8 cellular contexts compared by ENCODE assay signal in the genomic region with DNA sequence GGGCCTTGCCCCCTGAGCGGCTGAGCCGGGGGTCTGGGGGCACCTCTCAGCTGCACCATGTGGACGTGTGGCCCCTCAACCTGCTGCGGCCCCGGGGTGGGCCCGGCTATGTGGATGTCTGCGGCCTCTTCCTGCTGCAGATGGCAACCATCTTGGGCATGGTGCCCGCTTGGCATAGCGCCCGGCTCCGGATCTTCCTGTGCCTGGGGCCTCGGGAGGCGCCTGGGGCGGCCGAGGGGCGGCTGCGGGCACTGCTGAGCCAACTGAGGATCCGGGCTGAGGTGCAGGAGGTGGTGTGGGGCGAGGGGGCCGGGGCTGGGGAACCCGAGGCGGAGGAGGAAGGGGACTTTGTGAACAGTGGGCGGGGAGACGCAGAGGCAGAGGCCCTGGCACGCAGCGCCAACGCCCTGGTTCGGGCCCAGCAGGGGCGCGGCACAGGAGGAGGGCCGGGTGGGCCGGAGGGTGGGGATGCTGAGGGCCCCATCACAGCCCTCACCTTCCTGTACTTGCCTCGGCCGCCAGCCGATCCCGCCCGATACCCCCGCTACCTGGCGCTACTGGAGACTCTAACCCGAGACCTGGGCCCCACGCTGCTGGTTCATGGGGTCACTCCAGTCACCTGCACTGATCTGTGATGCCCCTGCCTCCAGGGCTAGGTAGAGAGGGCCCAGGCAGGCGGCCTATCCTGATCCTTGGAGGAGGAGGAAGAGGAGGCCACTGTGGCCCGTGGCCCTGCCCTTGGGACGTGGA. TPM values are rescaled to one million over a fixed set of nuclear protein-coding genes. Genes with fewer than 3 reads are reported as not detected.
DNase-seq lines count a peak whose midpoint lies in the region; TF ChIP-seq lines count a peak whose summit lies in the region.

No MANE protein-coding gene starts in this region.

- H3K9me3 ChIP-seq in SU-DHL-6 (ENCODE audit: insufficient read depth, low read length) (no peaks in the 10 kb centered on the region), neuronal stem cell (replicated peaks in 1 of 2; ENCODE audit: control insufficient read depth in 2 of 2, insufficient read depth in 1 of 2, low read depth in 1 of 2, low read length in 2 of 2) (no peaks in the 10 kb centered on the region)

- intact Hi-C loops in activated CD4-positive, alpha-beta T cell treated with anti-CD3 and anti-CD28 coated beads, Interleukin-2, amount 10 ng/mL, durations not matched to agents 24 days and 14 days (cut with micrococcal nuclease), result loop anchor here (2.0 kb wide), 1 partner anchor 29 kb away; no protein-coding TSS in a partner anchor

- H3K36me3 ChIP-seq in SU-DHL-6 (ENCODE audit: low read length), result no peaks in the 10 kb centered on the region
- peaks cover 11 to 31% of the 10 kb centered on the region in 2 donors for H3K36me3 ChIP-seq in neuronal stem cell (replicated peaks in 1 of 2; ENCODE audit: control insufficient read depth in 2 of 2, insufficient read depth in 2 of 2, low read length in 2 of 2)

- DNase-seq in activated CD4-positive, alpha-beta T cell treated with anti-CD3 and anti-CD28 coated beads, Interleukin-2, amount 10 ng/mL, durations not matched to agents 24 days and 14 days, result peak; percentile 67
- no peak for DNase-seq in activated CD4-positive, alpha-beta T cell treated with anti-CD3 and anti-CD28 coated beads for 4 hours
- DNase-seq in epidermal melanocyte (ENCODE audit: insufficient read length, low spot score), result peak; percentile 38
- no peak for DNase-seq in neuronal stem cell (ENCODE audit: low spot score)
- no peak for DNase-seq in endothelial cell (ENCODE audit: low spot score)
- DNase-seq in retina, result no peak
- no peak for DNase-seq in GDM1 (lab: John Stamatoyannopoulos, UW)

- H3K9ac ChIP-seq in SU-DHL-6 (ENCODE audit: low read length) (peak overlapping the region; percentile 72; the same call in 1 of the 2 replicates), neuronal stem cell (ENCODE audit: low read depth, low read length, poor library complexity) (peak overlapping the region; percentile 81)

- peak overlapping the region; percentile 85 for H4K91ac ChIP-seq in neuronal stem cell (ENCODE audit: low read depth, low read length, poor library complexity)

- peak overlapping the region; percentile 97 for H2BK120ac ChIP-seq in neuronal stem cell (ENCODE audit: low read depth, low read length)

- H3K79me1 ChIP-seq in neuronal stem cell (ENCODE audit: low read depth, low read length), result peaks cover 17% of the 10 kb centered on the region

- H3K18ac ChIP-seq in neuronal stem cell (ENCODE audit: low read length), result peak overlapping the region; percentile 99

- TF ChIP-seq CTCF in SU-DHL-6 (IDR thresholded peaks at IDR 0.05; ENCODE audit: insufficient read depth, low read length, poor library complexity, severe bottlenecking), result no peak
- no peak for TF ChIP-seq CTCF in endothelial cell (IDR thresholded peaks at IDR 0.05; ENCODE audit: unreplicated experiment)

- no CpG with 5 or more reads among the region's 44 CpGs for whole genome bisulfite sequencing in neuronal stem cell (ENCODE audit: extremely low coverage in 2 of 2, insufficient read length in 2 of 2, insufficient replicate concordance in 1 of 2), 2 donors

- peaks cover 8% of the 10 kb centered on the region for H3K4me1 Mint-ChIP-seq in activated CD4-positive, alpha-beta T cell treated with anti-CD3 and anti-CD28 coated beads, Interleukin-2, amount 10 ng/mL, durations not matched to agents 24 days and 14 days
- peaks cover 16% of the 10 kb centered on the region for H3K4me1 Mint-ChIP-seq in endothelial cell (ENCODE audit: unreplicated experiment)

- H2AFZ ChIP-seq in SU-DHL-6 (ENCODE audit: low read depth, low read length, severe bottlenecking), result no peak overlapping the region
- peak overlapping the region; percentile 99 for H2AFZ ChIP-seq in neuronal stem cell (ENCODE audit: low read length)

- H2AK5ac ChIP-seq in neuronal stem cell (ENCODE audit: low read depth, low read length), result peak overlapping the region; percentile 100

- H3K23ac ChIP-seq in neuronal stem cell (ENCODE audit: low read depth, low read length, poor library complexity), result peak overlapping the region; percentile 80

- H3K9me3 Mint-ChIP-seq in activated CD4-positive, alpha-beta T cell treated with anti-CD3 and anti-CD28 coated beads, Interleukin-2, amount 10 ng/mL, durations not matched to agents 24 days and 14 days, result no peaks in the 10 kb centered on the region
- no peaks in the 10 kb centered on the region for H3K9me3 Mint-ChIP-seq in endothelial cell (ENCODE audit: unreplicated experiment)

- H2BK5ac ChIP-seq in neuronal stem cell (ENCODE audit: low read length), result peak overlapping the region; percentile 100

- peak overlapping the region; percentile 82 for H4K8ac ChIP-seq in neuronal stem cell (ENCODE audit: low read depth, low read length)

- H3K4me2 ChIP-seq in SU-DHL-6 (ENCODE audit: low read depth, low read length, poor library complexity, severe bottlenecking) (no peak overlapping the region), neuronal stem cell (ENCODE audit: insufficient read depth, low read length, poor library complexity, severe bottlenecking) (no peak overlapping the region)

- no peaks in the 10 kb centered on the region for H3K9me2 ChIP-seq in SU-DHL-6 (replicated peaks; ENCODE audit: insufficient read depth, low read length)

- peaks cover 11 to 13% of the 10 kb centered on the region in 2 donors for H3K4me1 ChIP-seq in neuronal stem cell (ENCODE audit: control insufficient read depth in 2 of 2, insufficient read depth in 1 of 2, low read depth in 1 of 2, low read length in 2 of 2)

- H3K36me3 Mint-ChIP-seq in activated CD4-positive, alpha-beta T cell treated with anti-CD3 and anti-CD28 coated beads, Interleukin-2, amount 10 ng/mL, durations not matched to agents 24 days and 14 days (ENCODE audit: low read depth), result peaks cover 31% of the 10 kb centered on the region
- peaks cover 20% of the 10 kb centered on the region for H3K36me3 Mint-ChIP-seq in endothelial cell (ENCODE audit: low read depth, unreplicated experiment)

- H2BK15ac ChIP-seq in neuronal stem cell (ENCODE audit: low read length), result peak overlapping the region; percentile 99

- no peak overlapping the region for H3K27ac ChIP-seq in SU-DHL-6 (ENCODE audit: low read depth, low read length)
- H3K27ac ChIP-seq in neuronal stem cell (replicated peaks; ENCODE audit: low read length), result no peak overlapping the region

- H3K14ac ChIP-seq in neuronal stem cell (ENCODE audit: low read length), result peak overlapping the region; percentile 94

- peak overlapping the region; percentile 66 for H3K4ac ChIP-seq in neuronal stem cell (ENCODE audit: low read length)

- 0 out of 2 replicates have a peak, but pooled peaks cover 8% of the 10 kb centered on the region for H3F3A ChIP-seq in SU-DHL-6 (ENCODE audit: insufficient read depth)

- H3K27me3 ChIP-seq in SU-DHL-6 (ENCODE audit: low read length), result no peaks in the 10 kb centered on the region
- no peaks in the 10 kb centered on the region for H3K27me3 ChIP-seq in neuronal stem cell (ENCODE audit: control insufficient read depth in 3 of 3, insufficient read depth in 3 of 3, low read depth in 1 of 3, low read length in 3 of 3)

- no peaks in the 10 kb centered on the region for H3K27me3 Mint-ChIP-seq in activated CD4-positive, alpha-beta T cell treated with anti-CD3 and anti-CD28 coated beads, Interleukin-2, amount 10 ng/mL, durations not matched to agents 24 days and 14 days
- H3K27me3 Mint-ChIP-seq in endothelial cell (ENCODE audit: unreplicated experiment), result peaks cover 5% of the 10 kb centered on the region

- no peaks in the 10 kb centered on the region for H4K20me1 ChIP-seq in SU-DHL-6 (ENCODE audit: low read depth, low read length)

- H3K79me2 ChIP-seq in SU-DHL-6 (ENCODE audit: insufficient read depth, low read length), result no peaks in the 10 kb centered on the region

- H3K4me3 ChIP-seq in SU-DHL-6 (ENCODE audit: insufficient read depth, low read length, poor library complexity, severe bottlenecking), result no peak overlapping the region
- peak overlapping the region in 1 of 2 donors; percentile 93 for H3K4me3 ChIP-seq in neuronal stem cell (ENCODE audit: low read length in 2 of 2)

- peak overlapping the region; percentile 98 for H3K27ac Mint-ChIP-seq in activated CD4-positive, alpha-beta T cell treated with anti-CD3 and anti-CD28 coated beads, Interleukin-2, amount 10 ng/mL, durations not matched to agents 24 days and 14 days
- no peak overlapping the region for H3K27ac Mint-ChIP-seq in endothelial cell (ENCODE audit: unreplicated experiment)

- H2BK12ac ChIP-seq in neuronal stem cell (ENCODE audit: low read length), result peak overlapping the region; percentile 100

- H3K4me3 Mint-ChIP-seq in activated CD4-positive, alpha-beta T cell treated with anti-CD3 and anti-CD28 coated beads, Interleukin-2, amount 10 ng/mL, durations not matched to agents 24 days and 14 days, result peak overlapping the region; percentile 99
- H3K4me3 Mint-ChIP-seq in endothelial cell (ENCODE audit: unreplicated experiment), result no peak overlapping the region

RNA-seq across cellular contexts. Expression of gene TRIP6, which starts 1.0 kb away (rescaled TPM):
- 42.7 and 47.6 TPM in 2 replicates for total RNA-seq in activated CD4-positive, alpha-beta T cell treated with anti-CD3 and anti-CD28 coated beads, Interleukin-2, amount 10 ng/mL, durations not matched to agents 24 days and 14 days
- polyA plus RNA-seq in neuronal stem cell (2013, experiment 1 of 2), result 34.6 TPM
- 35.8 TPM for polyA plus RNA-seq in neuronal stem cell (2013, experiment 2 of 2)
- total RNA-seq in endothelial cell (ENCODE audit: unreplicated experiment), result 93.8 TPM

RNA-seq across cellular contexts. Expression of gene SRRT, which starts 8.8 kb away (rescaled TPM):
- total RNA-seq in activated CD4-positive, alpha-beta T cell treated with anti-CD3 and anti-CD28 coated beads, Interleukin-2, amount 10 ng/mL, durations not matched to agents 24 days and 14 days, result 300 and 318 TPM in 2 replicates
- polyA plus RNA-seq in neuronal stem cell (2013, experiment 1 of 2), result 97.6 TPM
- polyA plus RNA-seq in neuronal stem cell (2013, experiment 2 of 2), result 99.4 TPM
- 173 TPM for total RNA-seq in endothelial cell (ENCODE audit: unreplicated experiment)

RNA-seq across cellular contexts. Expression of gene SLC12A9, which starts 13.6 kb away (rescaled TPM):
- total RNA-seq in activated CD4-positive, alpha-beta T cell treated with anti-CD3 and anti-CD28 coated beads, Interleukin-2, amount 10 ng/mL, durations not matched to agents 24 days and 14 days, result 37.3 and 41.2 TPM in 2 replicates
- 11.0 TPM for polyA plus RNA-seq in neuronal stem cell (2013, experiment 1 of 2)
- 9.5 TPM for polyA plus RNA-seq in neuronal stem cell (2013, experiment 2 of 2)
- total RNA-seq in endothelial cell (ENCODE audit: unreplicated experiment), result 60.5 TPM

RNA-seq across cellular contexts. Expression of gene UFSP1, which starts 23.4 kb away (rescaled TPM):
- 4.5 TPM in 2 replicates for total RNA-seq in activated CD4-positive, alpha-beta T cell treated with anti-CD3 and anti-CD28 coated beads, Interleukin-2, amount 10 ng/mL, durations not matched to agents 24 days and 14 days
- polyA plus RNA-seq in neuronal stem cell (2013, experiment 1 of 2), result 1.1 TPM
- polyA plus RNA-seq in neuronal stem cell (2013, experiment 2 of 2), result 1.0 TPM
- total RNA-seq in endothelial cell (ENCODE audit: unreplicated experiment), result 2.4 TPM

RNA-seq across cellular contexts. Expression of gene ACHE, which starts 29.5 kb away (rescaled TPM):
- not detected in 2 replicates for total RNA-seq in activated CD4-positive, alpha-beta T cell treated with anti-CD3 and anti-CD28 coated beads, Interleukin-2, amount 10 ng/mL, durations not matched to agents 24 days and 14 days
- 2.0 TPM for polyA plus RNA-seq in neuronal stem cell (2013, experiment 1 of 2)
- polyA plus RNA-seq in neuronal stem cell (2013, experiment 2 of 2), result 2.0 TPM
- 3.0 TPM for total RNA-seq in endothelial cell (ENCODE audit: unreplicated experiment)

Comparison
In these comparisons a context has a peak if more than half of its experiments do, and no peak if none do; other contexts are left out.
1. DNase-seq: peak in activated CD4-positive, alpha-beta T cell treated with anti-CD3 and anti-CD28 coated beads, Interleukin-2, amount 10 ng/mL, durations not matched to agents 24 days and 14 days (single experiment) and epidermal melanocyte (single experiment); none in activated CD4-positive, alpha-beta T cell treated with anti-CD3 and anti-CD28 coated beads for 4 hours (0 of 2), neuronal stem cell (single experiment), endothelial cell (single experiment), retina (single experiment) and GDM1 (single experiment).